1 cellular context compared by ENCODE assay signal in the genomic region with DNA sequence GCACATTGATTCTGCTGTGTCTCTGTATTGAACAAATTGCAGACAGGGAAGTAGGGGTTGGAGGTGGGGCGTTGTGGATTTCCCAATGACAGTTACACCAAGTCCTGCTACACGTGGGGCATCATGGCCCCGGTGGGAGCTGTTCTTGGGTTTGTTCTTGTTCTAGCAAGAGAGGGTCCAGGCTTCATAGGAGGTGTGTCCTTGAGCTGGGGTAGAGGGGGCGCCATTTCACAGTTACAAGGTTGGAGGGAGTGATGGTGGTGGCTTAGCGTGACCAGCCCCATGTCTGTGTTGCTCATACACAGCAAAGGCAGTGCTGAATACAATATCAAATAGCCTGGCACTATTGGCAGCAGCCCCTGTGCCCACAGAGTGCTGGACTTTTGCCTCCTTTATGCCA.
TF ChIP-seq lines count a peak whose summit lies in the region.

No MANE protein-coding gene starts in this region.

TF ChIP-seq in HCT116, 20 proteins besides CTCF, POLR2A, EP300 and RAD21:
- TF ChIP-seq ZBTB33 (IDR thresholded peaks at IDR 0.05; ENCODE audit: extremely low read depth, insufficient replicate concordance, low read length) (no peak), JUND (IDR thresholded peaks at IDR 0.05) (no peak), EZH2phosphoT487 (IDR thresholded peaks at IDR 0.05; ENCODE audit: borderline replicate concordance) (no peak), ELF1 (IDR thresholded peaks at IDR 0.05; ENCODE audit: borderline replicate concordance, low read depth) (no peak), POLR2AphosphoS5 (IDR thresholded peaks at IDR 0.05; ENCODE audit: low read depth, low read length) (no peak), SRF (IDR thresholded peaks at IDR 0.05; ENCODE audit: low read depth) (no peak), EGR1 (IDR thresholded peaks at IDR 0.05; ENCODE audit: low read depth) (no peak), ZFX (IDR thresholded peaks at IDR 0.05) (no peak), FOSL1 (IDR thresholded peaks at IDR 0.05; ENCODE audit: low read depth) (no peak), REST (IDR thresholded peaks at IDR 0.05; ENCODE audit: low read depth) (no peak), SP1 (IDR thresholded peaks at IDR 0.05; ENCODE audit: low read depth) (no peak), YY1 (IDR thresholded peaks at IDR 0.05; ENCODE audit: extremely low read depth, insufficient replicate concordance, low read depth, low read length) (no peak), SIN3A (IDR thresholded peaks at IDR 0.05; ENCODE audit: low read depth) (no peak), MAX (IDR thresholded peaks at IDR 0.05) (no peak)
